ENCODE assay signal across 12 cellular contexts in genomic region chr2:174965992-174966789, GRCh38. TPM values are rescaled to one million over a fixed set of nuclear protein-coding genes. Genes with fewer than 3 reads are reported as not detected.
A peak's percentile ranks its signal among the peaks of the same experiment; 100 is the strongest.
DNase-seq lines count a peak whose midpoint lies in the region; ATAC-seq, FAIRE-seq and TF ChIP-seq lines count a peak whose summit lies in the region.
"Had no signal": no experiment of that assay in that cellular context is flagged by ENCODE, and none has a peak within 500 bp of the region (broad histone marks: within the 10 kb centered on the region; RNA-seq: fewer than 3 reads in every experiment).

No MANE protein-coding gene starts in this region.

- H3K9me3 ChIP-seq in cardiac muscle cell (ENCODE audit: low read depth) (no peaks in the 10 kb centered on the region), adipocyte (ENCODE audit: control insufficient read depth, low read length) (peaks cover 4% of the 10 kb centered on the region), iPS-20b (ENCODE audit: insufficient read depth, low read depth, low read length) (no peaks in the 10 kb centered on the region), suprapubic skin (no peaks in the 10 kb centered on the region), small intestine (ENCODE audit: control insufficient read depth, low read depth) (no peaks in the 10 kb centered on the region)

- peaks cover 11% of the 10 kb centered on the region for H3K4me1 Mint-ChIP-seq in activated CD8-positive, alpha-beta T cell treated with anti-CD3 and anti-CD28 coated beads, Interleukin-2, amount 10 ng/mL, durations not matched to agents 7 days and 5 days (ENCODE audit: low read depth)

- H3K9me3 Mint-ChIP-seq in activated CD8-positive, alpha-beta T cell treated with anti-CD3 and anti-CD28 coated beads, Interleukin-2, amount 10 ng/mL, durations not matched to agents 7 days and 5 days (ENCODE audit: insufficient read depth): no peaks in the 10 kb centered on the region
- H3K9me3 Mint-ChIP-seq: dendritic cell treated with granulocyte-macrophage colony-stimulating factor and Interleukin-4, amounts not matched to agents 40 ng/mL and 50 ng/mL, for 4 days had no signal

- H3K36me3 Mint-ChIP-seq in activated CD8-positive, alpha-beta T cell treated with anti-CD3 and anti-CD28 coated beads, Interleukin-2, amount 10 ng/mL, durations not matched to agents 7 days and 5 days (ENCODE audit: low read depth): no peaks in the 10 kb centered on the region

- H3K9ac ChIP-seq in adipocyte (ENCODE audit: low read length) (peak overlapping the region; percentile 71), iPS-20b (ENCODE audit: low read depth, low read length) (peak overlapping the region; percentile 71)

- no peak for ATAC-seq in Right ventricle myocardium superior (ENCODE audit: poor library complexity)
- no peak for ATAC-seq in activated CD8-positive, alpha-beta T cell treated with anti-CD3 and anti-CD28 coated beads, Interleukin-2, amount 10 ng/mL, durations not matched to agents 7 days and 5 days

- peak overlapping the region; percentile 29 for H3K27ac ChIP-seq in cardiac muscle cell
- H3K27ac ChIP-seq in iPS-20b (ENCODE audit: low read length): peak overlapping the region; percentile 83
- H3K27ac ChIP-seq in suprapubic skin: peak overlapping the region; percentile 45
- H3K27ac ChIP-seq in small intestine (ENCODE audit: low read depth in 1 of 2, low read length in 1 of 2): peak overlapping the region in 1 of 2 donors; percentile 44
- H3K27ac ChIP-seq: C4-2B had no signal

- no peak for TF ChIP-seq POLR2A in suprapubic skin (IDR thresholded peaks at IDR 0.05)

- TF ChIP-seq EP300 in suprapubic skin (IDR thresholded peaks at IDR 0.05): no peak

- FAIRE-seq in small intestine (lab: Jason Lieb, UNC): no peak

- DNase-seq in cardiac muscle cell (ENCODE audit: low read depth in 1 of 2, low spot score in 1 of 2): peak in 1 of 2 donors; percentile 46
- DNase-seq in Right ventricle myocardium superior: no peak
- peak; percentile 34 for DNase-seq in adipocyte (ENCODE audit: low read depth)
- no peak for DNase-seq in suprapubic skin (ENCODE audit: low spot score in 2 of 2)
- no peak for DNase-seq in activated CD8-positive, alpha-beta T cell treated with anti-CD3 and anti-CD28 coated beads, Interleukin-2, amount 10 ng/mL, durations not matched to agents 7 days and 5 days
- DNase-seq in small intestine: no peak
- no peak for DNase-seq in middle frontal gyrus (ENCODE audit: extremely low spot score, low spot score)
- DNase-seq: activated CD8-positive, alpha-beta memory T cell treated with anti-CD3 and anti-CD28 coated beads, Interleukin-2, amount 50 U/mL, for 4 hours; stimulated activated CD4-positive, alpha-beta T cell treated with anti-CD3 and anti-CD28 coated beads, Interleukin-4, amount 100 ng/mL, for 4 hours had no signal

- H3K4me1 ChIP-seq in cardiac muscle cell (ENCODE audit: low read depth): peaks cover 60% of the 10 kb centered on the region
- peaks cover 36% of the 10 kb centered on the region for H3K4me1 ChIP-seq in adipocyte (ENCODE audit: control insufficient read depth, insufficient read depth, low read length)
- H3K4me1 ChIP-seq in iPS-20b (ENCODE audit: insufficient read depth, low read length): peaks cover 49% of the 10 kb centered on the region
- peaks cover 17% of the 10 kb centered on the region for H3K4me1 ChIP-seq in suprapubic skin
- H3K4me1 ChIP-seq in small intestine (ENCODE audit: control insufficient read depth in 2 of 2, insufficient read depth in 1 of 2, low read depth in 1 of 2, low read length in 1 of 2): no peaks in the 10 kb centered on the region

- H3K27me3 ChIP-seq in cardiac muscle cell: no peaks in the 10 kb centered on the region
- H3K27me3 ChIP-seq in adipocyte (replicated peaks; ENCODE audit: control insufficient read depth, insufficient read depth, low read length): no peaks in the 10 kb centered on the region
- H3K27me3 ChIP-seq in iPS-20b (ENCODE audit: insufficient read depth, low read length): no peaks in the 10 kb centered on the region
- H3K27me3 ChIP-seq in suprapubic skin: no peaks in the 10 kb centered on the region
- H3K27me3 ChIP-seq in small intestine (ENCODE audit: control insufficient read depth in 2 of 2, insufficient read depth in 2 of 2, low read length in 2 of 2): no peaks in the 10 kb centered on the region

- no peak overlapping the region for H3K4me3 ChIP-seq in cardiac muscle cell
- H3K4me3 ChIP-seq in adipocyte (ENCODE audit: low read length): peak overlapping the region; percentile 61
- 0 out of 2 replicates have a peak overlapping the region, but pooled peaks have one; percentile 12 for H3K4me3 ChIP-seq in iPS-20b (ENCODE audit: low read length)
- H3K4me3 ChIP-seq in suprapubic skin: no peak overlapping the region
- H3K4me3 ChIP-seq in small intestine (ENCODE audit: low read depth in 1 of 2, low read length in 2 of 2): no peak overlapping the region

- H3K4me3 Mint-ChIP-seq in activated CD8-positive, alpha-beta T cell treated with anti-CD3 and anti-CD28 coated beads, Interleukin-2, amount 10 ng/mL, durations not matched to agents 7 days and 5 days: no peak overlapping the region
- H3K4me3 Mint-ChIP-seq: dendritic cell treated with granulocyte-macrophage colony-stimulating factor and Interleukin-4, amounts not matched to agents 40 ng/mL and 50 ng/mL, for 4 days had no signal

- H3K27me3 Mint-ChIP-seq in activated CD8-positive, alpha-beta T cell treated with anti-CD3 and anti-CD28 coated beads, Interleukin-2, amount 10 ng/mL, durations not matched to agents 7 days and 5 days (ENCODE audit: low read depth): peaks cover 6% of the 10 kb centered on the region

- POLR2A ChIA-PET in activated CD8-positive, alpha-beta T cell treated with anti-CD3 and anti-CD28 coated beads, Interleukin-2, amount 10 ng/mL, durations not matched to agents 7 days and 5 days (lab: Charles Lee): no interaction called here

- no peak overlapping the region for H3K27ac Mint-ChIP-seq in activated CD8-positive, alpha-beta T cell treated with anti-CD3 and anti-CD28 coated beads, Interleukin-2, amount 10 ng/mL, durations not matched to agents 7 days and 5 days
- H3K27ac Mint-ChIP-seq: dendritic cell treated with granulocyte-macrophage colony-stimulating factor and Interleukin-4, amounts not matched to agents 40 ng/mL and 50 ng/mL, for 4 days had no signal

- CTCF ChIA-PET in activated CD8-positive, alpha-beta T cell treated with anti-CD3 and anti-CD28 coated beads, Interleukin-2, amount 10 ng/mL, durations not matched to agents 7 days and 5 days (lab: Charles Lee): interaction anchor here (0.7 to 1.2 kb wide), 2 partner anchors 9 to 17 kb away, joined by 3 to 4 read pairs; no protein-coding TSS in a partner anchor

- intact Hi-C loops in Right ventricle myocardium superior (cut with DNase I): no loop called here

- H3K36me3 ChIP-seq in cardiac muscle cell (no peaks in the 10 kb centered on the region), adipocyte (ENCODE audit: control insufficient read depth, insufficient read depth, low read length, severe bottlenecking) (no peaks in the 10 kb centered on the region), iPS-20b (ENCODE audit: insufficient read depth, low read depth, low read length) (no peaks in the 10 kb centered on the region), suprapubic skin (no peaks in the 10 kb centered on the region), small intestine (ENCODE audit: control insufficient read depth in 2 of 2, insufficient read depth in 2 of 2, low read length in 2 of 2) (no peaks in the 10 kb centered on the region)

- WGBS in suprapubic skin: 37% methylated on average over 6 of the region's 6 CpGs
- WGBS in small intestine, 3 donors: 47 to 71% (median 61%) methylated on average over 6 of the region's 6 CpGs

- TF ChIP-seq CTCF in cardiac muscle cell (IDR thresholded peaks at IDR 0.05; ENCODE audit: low read depth, low read length) (no peak), suprapubic skin (IDR thresholded peaks at IDR 0.05) (no peak)

RNA-seq across cellular contexts. Expression of gene CHN1, which starts 39.0 kb away (rescaled TPM):
- 47.0 and 64.3 TPM in 2 replicates for total RNA-seq in cardiac muscle cell
- 70.8 and 90.2 TPM in 2 replicates for polyA plus RNA-seq in cardiac muscle cell
- total RNA-seq in Right ventricle myocardium superior: 9.2 TPM
- total RNA-seq in suprapubic skin: 1 to 10 TPM; 1.6 to 4.9 (median 3.6) TPM
- total RNA-seq in activated CD8-positive, alpha-beta T cell treated with anti-CD3 and anti-CD28 coated beads, Interleukin-2, amount 10 ng/mL, durations not matched to agents 7 days and 5 days: under 1 TPM; 0.11 to 0.50 TPM
- polyA plus RNA-seq in small intestine: 1 to 10 TPM; 2.0 to 7.8 (median 7.5) TPM

Comparison
In these comparisons a context has a peak if more than half of its experiments do, and no peak if none do; other contexts are left out.
1. H3K4me3 ChIP-seq: peak in adipocyte (single experiment) and iPS-20b (single experiment); none in cardiac muscle cell (single experiment), suprapubic skin (single experiment) and small intestine (0 of 2).